ENCODE assay signal across 8 cellular contexts in genomic region chr1:155961937-155962336, GRCh38. TPM values are rescaled to one million over a fixed set of nuclear protein-coding genes. Genes with fewer than 3 reads are reported as not detected.
DNase-seq lines count a peak whose midpoint lies in the region; ATAC-seq, FAIRE-seq and TF ChIP-seq lines count a peak whose summit lies in the region.

No MANE protein-coding gene starts in this region.

- H3K9me3 ChIP-seq in body of pancreas, result no peaks in the 10 kb centered on the region

- H3K4me3 ChIP-seq in body of pancreas, result no peak overlapping the region

- no peak for TF ChIP-seq POLR2A in body of pancreas (IDR thresholded peaks at IDR 0.05)

- 63 to 64% methylated on average over 7 to 14 of the region's 14 CpGs for WGBS in body of pancreas, 2 donors

- DNase-seq in CD1c-positive myeloid dendritic cell (ENCODE audit: extremely low spot score) (peak; percentile 44), HTR-8/SVneo (ENCODE audit: insufficient read length, low spot score) (peak; percentile 84), body of pancreas (no peak), kidney glomerular epithelial cell (lab: John Stamatoyannopoulos, UW) (peak; percentile 89), urothelium cell line (ENCODE audit: low spot score) (peak; percentile 94), mesothelial cell of epicardium (ENCODE audit: low spot score in 2 of 2, unreplicated experiment in 2 of 2) (no peak), HEK293T (ENCODE audit: extremely low spot score) (no peak)

- ATAC-seq in body of pancreas (peak; percentile 41), HG03097 (IDR thresholded peaks at IDR 0.05; ENCODE audit: low FRiP score, unreplicated experiment) (no peak)

- POLR2A ChIA-PET in HEK293T (lab: Yijun Ruan, JAX), result interaction anchor here (0.8 kb wide), 1 partner anchor 28 kb away, joined by 3 read pairs; no protein-coding TSS in a partner anchor

- H3K4me1 Mint-ChIP-seq in mesothelial cell of epicardium, result no peaks in the 10 kb centered on the region

- no peak overlapping the region for H3K27ac Mint-ChIP-seq in mesothelial cell of epicardium

- no peaks in the 10 kb centered on the region for H3K9me3 Mint-ChIP-seq in mesothelial cell of epicardium

- CTCF ChIA-PET in HEK293T (lab: Yijun Ruan, JAX), result interaction anchor here (1.1 kb wide), 1 partner anchor 22 kb away, joined by 6 read pairs; no protein-coding TSS in a partner anchor

- FAIRE-seq in HTR-8/SVneo (lab: Jason Lieb, UNC), result peak; percentile 60
- peak; percentile 84 for FAIRE-seq in urothelium cell line (lab: Jason Lieb, UNC)

- no peaks in the 10 kb centered on the region for H3K27me3 Mint-ChIP-seq in mesothelial cell of epicardium (ENCODE audit: low read depth)

- H3K27me3 ChIP-seq in body of pancreas, result no peaks in the 10 kb centered on the region

- no peak overlapping the region for H3K4me3 Mint-ChIP-seq in mesothelial cell of epicardium

- H3K36me3 ChIP-seq in body of pancreas (replicated peaks in 1 of 2; ENCODE audit: insufficient read depth in 1 of 2, low read depth in 2 of 2), result peaks cover 7 to 20% of the 10 kb centered on the region in 2 donors

- H3K36me3 Mint-ChIP-seq in mesothelial cell of epicardium, result peaks cover 48% of the 10 kb centered on the region

- no peaks in the 10 kb centered on the region for H3K4me1 ChIP-seq in body of pancreas

- no peak overlapping the region for H3K27ac ChIP-seq in body of pancreas

- TF ChIP-seq CTCF in body of pancreas (IDR thresholded peaks at IDR 0.05) (no peak), mesothelial cell of epicardium (IDR thresholded peaks at IDR 0.05; ENCODE audit: unreplicated experiment) (no peak)

- intact Hi-C loops in body of pancreas (cut with DNase I), result no loop called here

TF ChIP-seq in HEK293T, 16 proteins besides CTCF, POLR2A, EP300 and RAD21:
- TF ChIP-seq, protein P1, sequence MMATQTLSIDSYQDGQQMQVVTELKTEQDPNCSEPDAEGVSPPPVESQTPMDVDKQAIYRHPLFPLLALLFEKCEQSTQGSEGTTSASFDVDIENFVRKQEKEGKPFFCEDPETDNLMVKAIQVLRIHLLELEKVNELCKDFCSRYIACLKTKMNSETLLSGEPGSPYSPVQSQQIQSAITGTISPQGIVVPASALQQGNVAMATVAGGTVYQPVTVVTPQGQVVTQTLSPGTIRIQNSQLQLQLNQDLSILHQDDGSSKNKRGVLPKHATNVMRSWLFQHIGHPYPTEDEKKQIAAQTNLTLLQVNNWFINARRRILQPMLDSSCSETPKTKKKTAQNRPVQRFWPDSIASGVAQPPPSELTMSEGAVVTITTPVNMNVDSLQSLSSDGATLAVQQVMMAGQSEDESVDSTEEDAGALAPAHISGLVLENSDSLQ (IDR thresholded peaks at IDR 0.05), result no peak
- TF ChIP-seq SUZ12 (IDR thresholded peaks at IDR 0.05), result no peak
- no peak for TF ChIP-seq NFRKB (IDR thresholded peaks at IDR 0.05)
- no peak for TF ChIP-seq ARNT (IDR thresholded peaks at IDR 0.05)
- TF ChIP-seq ELF4 (IDR thresholded peaks at IDR 0.05), result no peak
- no peak for TF ChIP-seq FOXK2 (IDR thresholded peaks at IDR 0.05)
- no peak for TF ChIP-seq LEF1 (IDR thresholded peaks at IDR 0.05; ENCODE audit: borderline replicate concordance)
- TF ChIP-seq ZNF384 (IDR thresholded peaks at IDR 0.05), result no peak
- TF ChIP-seq CTBP1 (IDR thresholded peaks at IDR 0.05; ENCODE audit: borderline replicate concordance), result no peak

RNA-seq across cellular contexts. Expression of gene ARHGEF2, which starts 16.4 kb away (rescaled TPM):
- total RNA-seq in body of pancreas, result 10 to 100 TPM; 31.9 to 32.6 TPM
- 103 to 111 TPM (median 110 TPM) in 3 replicates for total RNA-seq in mesothelial cell of epicardium

RNA-seq across cellular contexts. Expression of gene RXFP4, which starts 20.5 kb away (rescaled TPM):
- under 1 TPM in 1 of 2 donors, not detected in 1; 0.26 TPM for total RNA-seq in body of pancreas
- not detected in 3 replicates for total RNA-seq in mesothelial cell of epicardium

RNA-seq across cellular contexts. Expression of gene KHDC4, which starts 27.7 kb away (rescaled TPM):
- total RNA-seq in body of pancreas, result 10 to 100 TPM; 32.7 to 40.5 TPM
- 70.1 to 74.1 TPM (median 73.2 TPM) in 3 replicates for total RNA-seq in mesothelial cell of epicardium

RNA-seq across cellular contexts. Expression of gene RIT1, which starts 50.8 kb away (rescaled TPM):
- 10 to 100 TPM in 1 of 2 donors, 1 to 10 TPM in 1; 6.9 to 16.1 TPM for total RNA-seq in body of pancreas
- total RNA-seq in mesothelial cell of epicardium, result 34.3 to 37.0 TPM (median 35.5 TPM) in 3 replicates

RNA-seq across cellular contexts. Expression of gene SSR2, which starts 58.8 kb away (rescaled TPM):
- total RNA-seq in body of pancreas (100 to 1,000 TPM; 179 to 291 TPM), mesothelial cell of epicardium (282 to 298 TPM (median 297 TPM) in 3 replicates)

Comparison
In these comparisons a context has a peak if more than half of its experiments do, and no peak if none do; other contexts are left out.
1. DNase-seq: peak in CD1c-positive myeloid dendritic cell (single experiment), HTR-8/SVneo (single experiment), kidney glomerular epithelial cell (single experiment) and urothelium cell line (single experiment); none in body of pancreas (0 of 4), mesothelial cell of epicardium (0 of 2) and HEK293T (single experiment).